8 cellular contexts compared by ENCODE assay signal in genomic region chr19:4402171-4403004, GRCh38. TPM values are rescaled to one million over a fixed set of nuclear protein-coding genes. Genes with fewer than 3 reads are reported as not detected.
DNase-seq lines count a peak whose midpoint lies in the region; ATAC-seq, FAIRE-seq and TF ChIP-seq lines count a peak whose summit lies in the region.

Gene CHAF1A (plus strand): TSS chr19:4402640. CDS start chr19:4402763, 123 bp downstream.

- FAIRE-seq in bronchial epithelial cell (lab: Jason Lieb, UNC) = peak; percentile 73
- no peak for FAIRE-seq in small intestine (lab: Jason Lieb, UNC)

- in situ Hi-C loops in ACHN (cut with HindIII; ENCODE audit: low pct_ligation_motif_present, low pct_unique_long_range_greater_than_20kb, low sequenced_read_pairs) = no loop called here

- TF ChIP-seq CTCF in WERI-Rb-1 (IDR thresholded peaks at IDR 0.05; ENCODE audit: low read depth, low read length) (no peak), bronchial epithelial cell (IDR thresholded peaks at IDR 0.05; ENCODE audit: insufficient read depth, low read length, severe bottlenecking) (no peak)

- H3K36me3 ChIP-seq in WERI-Rb-1 (peaks cover 55% of the 10 kb centered on the region), bronchial epithelial cell (ENCODE audit: control insufficient read depth, insufficient read depth, low read length) (peaks cover 9% of the 10 kb centered on the region), small intestine (ENCODE audit: control insufficient read depth in 2 of 2, insufficient read depth in 2 of 2, low read length in 2 of 2) (no peaks in the 10 kb centered on the region)

- 0 to 1% (median 0%) methylated on average over 50 to 84 of the region's 84 CpGs for WGBS in small intestine, 3 donors

- DNase-seq in ACHN (peak; percentile 99), NCI-H2227 (lab: John Stamatoyannopoulos, UW; ENCODE audit: unreplicated experiment) (peak; percentile 98), WERI-Rb-1 (peak; percentile 99), bronchial epithelial cell (ENCODE audit: low read depth) (peak; percentile 99), iPS-NIHi11 (ENCODE audit: low spot score) (peak; percentile 99), small intestine (peak; percentile 100)

- H3K9me3 ChIP-seq in WERI-Rb-1 (ENCODE audit: severe bottlenecking) = no peaks in the 10 kb centered on the region
- H3K9me3 ChIP-seq in small intestine (ENCODE audit: control insufficient read depth, low read depth) = no peaks in the 10 kb centered on the region

- H3K4me1 ChIP-seq in small intestine (ENCODE audit: control insufficient read depth in 2 of 2, insufficient read depth in 1 of 2, low read depth in 1 of 2, low read length in 1 of 2) = no peaks in the 10 kb centered on the region

- peak within 1 kb of the TSS; percentile 88 for H3K27ac ChIP-seq in WERI-Rb-1
- H3K27ac ChIP-seq in small intestine (ENCODE audit: low read depth in 1 of 2, low read length in 1 of 2) = peak within 1 kb of the TSS; percentile 53 to 89

- H3K4me3 ChIP-seq in WERI-Rb-1 (ENCODE audit: low read depth, low read length) (peak within 1 kb of the TSS; percentile 98), bronchial epithelial cell (ENCODE audit: low read depth, low read length) (peak within 1 kb of the TSS; percentile 80), small intestine (ENCODE audit: low read depth in 1 of 2, low read length in 2 of 2) (peak within 1 kb of the TSS; percentile 67 to 97)

- peak; percentile 83 for ATAC-seq in GM18873 (IDR thresholded peaks at IDR 0.05; ENCODE audit: low FRiP score, unreplicated experiment)
- ATAC-seq in HG03139 (IDR thresholded peaks at IDR 0.05; ENCODE audit: unreplicated experiment) = peak; percentile 82

- H3K27me3 ChIP-seq in WERI-Rb-1 (ENCODE audit: insufficient read depth, low read depth, severe bottlenecking) (no peaks in the 10 kb centered on the region), bronchial epithelial cell (ENCODE audit: control insufficient read depth, insufficient read depth, low read length) (no peaks in the 10 kb centered on the region), small intestine (ENCODE audit: control insufficient read depth in 2 of 2, insufficient read depth in 2 of 2, low read length in 2 of 2) (no peaks in the 10 kb centered on the region)

RNA-seq across cellular contexts. Expression of gene CHAF1A, which starts in this region (rescaled TPM):
- total RNA-seq in bronchial epithelial cell = 3.7 and 7.9 TPM in 2 replicates
- polyA plus RNA-seq in small intestine = 10 to 100 TPM in 1 of 3 donors, 1 to 10 TPM in 2; 4.0 to 13.5 (median 5.9) TPM

Comparison
In these comparisons a context has a peak if more than half of its experiments do, and no peak if none do; other contexts are left out.
1. Peak in every context shown above with its lines: DNase-seq, ATAC-seq, H3K4me3 ChIP-seq and H3K27ac ChIP-seq.